Comparison of ENCODE assay signal across 32 cellular contexts in genomic region chr19:12764698-12765097, GRCh38. TPM values are rescaled to one million over a fixed set of nuclear protein-coding genes. Genes with fewer than 3 reads are reported as not detected.
"Had no signal": no experiment of that assay in that cellular context is flagged by ENCODE, and none has a peak within 500 bp of the region (broad histone marks: within the 10 kb centered on the region; RNA-seq: fewer than 3 reads in every experiment).

No MANE protein-coding gene starts in this region.

- H3K36me3 ChIP-seq: neural progenitor cell, right lobe of liver, uterus had no signal

- H3K4me1 ChIP-seq: neural progenitor cell, pancreas, prostate gland, right lobe of liver, suprapubic skin, testis, uterus had no signal

- H3K9me3 ChIP-seq: pancreas, prostate gland, right lobe of liver, sigmoid colon, stomach, suprapubic skin, testis, tibial artery, transverse colon, upper lobe of right lung, uterus had no signal

- H3K4me3 ChIP-seq: neural progenitor cell, pancreas, prostate gland, right lobe of liver, sigmoid colon, stomach, suprapubic skin, testis, tibial artery, transverse colon, upper lobe of right lung, uterus had no signal

- H3K9ac ChIP-seq: neural progenitor cell had no signal

- H3K27ac ChIP-seq: neural progenitor cell, pancreas, prostate gland, right lobe of liver, sigmoid colon, stomach, suprapubic skin, testis, tibial artery, transverse colon, upper lobe of right lung, uterus had no signal

- H3K27me3 ChIP-seq: neural progenitor cell, pancreas, right lobe of liver, sigmoid colon, stomach, suprapubic skin, testis, tibial artery, transverse colon, upper lobe of right lung, uterus had no signal

- ATAC-seq: naive thymus-derived CD4-positive, alpha-beta T cell; natural killer cell; pancreas; right cardiac atrium; right lobe of liver; stimulated activated effector memory CD8-positive, alpha-beta T cell treated with anti-CD3 and anti-CD28 coated beads, Interleukin-12 subunit alpha, Interleukin-12 subunit beta, amount 100 ng/mL, for 72 hours; stimulated activated naive B cell treated with anti-CD40 and anti-IgM and Interleukin-4, amounts not matched to agents 10 μg/mL and 1 μg/mL and 100 μg/mL, for 72 hours; upper lobe of right lung had no signal

- FAIRE-seq: pancreas, small intestine had no signal

- DNase-seq: naive thymus-derived CD4-positive, alpha-beta T cell; natural killer cell; occipital lobe; pancreas; right cardiac atrium; right lobe of liver; sigmoid colon; small intestine; stimulated activated CD4-positive, alpha-beta T cell treated with anti-CD3 and anti-CD28 coated beads, Interleukin-15, amount 100 ng/mL, for 24 hours; stimulated activated CD4-positive, alpha-beta T cell treated with anti-CD3 and anti-CD28 coated beads, Interleukin-2, amount 100 ng/mL, for 24 hours; stimulated activated CD4-positive, alpha-beta T cell treated with anti-CD3 and anti-CD28 coated beads, Interleukin-2, amount 100 ng/mL, for 48 hours; stimulated activated CD4-positive, alpha-beta T cell treated with anti-CD3 and anti-CD28 coated beads, Interleukin-4, amount 100 ng/mL, for 24 hours; stimulated activated naive B cell treated with anti-CD40 and anti-IgM and Interleukin-4, amounts not matched to agents 10 μg/mL and 1 μg/mL and 100 μg/mL, for 72 hours; stimulated activated naive CD4-positive, alpha-beta T cell treated with Interleukin-2 at 50 U/mL for 16 hours; stomach; substantia nigra; testis; tibial artery; transverse colon; upper lobe of right lung; uterus had no signal

RNA-seq across cellular contexts. Expression of gene BEST2, which starts 13.1 kb away (rescaled TPM):
- total RNA-seq: naive thymus-derived CD4-positive, alpha-beta T cell; natural killer cell; osteocyte; pancreas; posterior vena cava; pulmonary artery endothelial cell; renal cortical epithelial cell; right cardiac atrium; right lobe of liver; skeletal muscle tissue; upper lobe of right lung; urinary bladder had no signal
- polyA plus RNA-seq: naive thymus-derived CD4-positive, alpha-beta T cell; neural cell; pancreas; right cardiac atrium; urinary bladder had no signal
